In genomic region chr22:41367039-41367679, GRCh38 we compare ENCODE assay signal across 9 cellular contexts. TPM values are rescaled to one million over a fixed set of nuclear protein-coding genes. Genes with fewer than 3 reads are reported as not detected.
DNase-seq lines count a peak whose midpoint lies in the region; ATAC-seq and TF ChIP-seq lines count a peak whose summit lies in the region.
"Had no signal": no experiment of that assay in that cellular context is flagged by ENCODE, and none has a peak within 500 bp of the region (broad histone marks: within the 10 kb centered on the region; RNA-seq: fewer than 3 reads in every experiment).

No MANE protein-coding gene starts in this region.

- H3K4me1 ChIP-seq in gastrocnemius medialis, result peaks cover 26 to 44% of the 10 kb centered on the region in 2 donors

- in situ Hi-C loops in T47D (cut with HindIII; ENCODE audit: low pct_unique_long_range_greater_than_20kb, low sequenced_read_pairs) (no loop called here), gastrocnemius medialis (cut with MboI; ENCODE audit: low sequenced_read_pairs in 4 of 4) (no loop called here)

- H3K27me3 ChIP-seq in gastrocnemius medialis, result no peaks in the 10 kb centered on the region

- DNase-seq in C1 segment of cervical spinal cord (lab: John Stamatoyannopoulos, UW), result peak; percentile 62 to 98 (median 95)
- peak; percentile 85 for DNase-seq in HT1080 (ENCODE audit: low read depth)
- DNase-seq in NOMO-1 treated with dmso at 0.1 percent for 144 hours (lab: John Stamatoyannopoulos, UW; ENCODE audit: unreplicated experiment), result peak; percentile 63
- DNase-seq in T47D (ENCODE audit: low read depth in 1 of 2, low spot score in 1 of 2), result peak; percentile 68 to 84
- peak; percentile 87 for DNase-seq in iPS-NIHi11 (ENCODE audit: low spot score)
- DNase-seq in gastrocnemius medialis, result peak; percentile 90 to 97
- DNase-seq: natural killer cell had no signal

- H3K27ac ChIP-seq in gastrocnemius medialis, result peak overlapping the region; percentile 76 to 86 (median 82)

- H3K36me3 ChIP-seq in gastrocnemius medialis, result no peaks in the 10 kb centered on the region

- no peaks in the 10 kb centered on the region for H3K9me3 ChIP-seq in gastrocnemius medialis

- TF ChIP-seq CTCF in gastrocnemius medialis (IDR thresholded peaks at IDR 0.05 in 4 of 5, conservative IDR thresholded peaks at IDR 0.05 in 1 of 5), result peak in 1 of 5 experiments; percentile 44

- peak; percentile 13 to 30 for TF ChIP-seq POLR2A in gastrocnemius medialis (IDR thresholded peaks at IDR 0.05)

- ATAC-seq in gastrocnemius medialis (peak; percentile 79 to 84), GM19035 (IDR thresholded peaks at IDR 0.05; ENCODE audit: unreplicated experiment) (no peak), HG02588 (IDR thresholded peaks at IDR 0.05; ENCODE audit: unreplicated experiment) (no peak)

- intact Hi-C loops in gastrocnemius medialis (cut with DNase I; ENCODE audit: low total_unique reads), result loop anchor here (5.0 kb wide), 3 partner anchors 40 to 345 kb away; partner anchors contain the start of gene ZC3H7B

- H3K4me3 ChIP-seq in gastrocnemius medialis, result peak overlapping the region; percentile 37 to 51 (median 44)

RNA-seq across cellular contexts. Expression of gene TEF, which starts 14.6 kb away (rescaled TPM):
- 4.1 and 6.7 TPM in 2 replicates for total RNA-seq in HT1080 (2014; rRNA removed; shearing (Covaris generic))
- polyA plus RNA-seq in HT1080 (2015; cell fraction: cytosol; rRNA removed), result 6.6 and 8.6 TPM in 2 replicates
- polyA plus RNA-seq in HT1080 (2015; cell fraction: nucleus; rRNA removed), result 8.7 and 14.1 TPM in 2 replicates
- total RNA-seq in gastrocnemius medialis, result 10 to 100 TPM; 15.6 to 39.8 (median 19.5) TPM

Comparison
In these comparisons a context has a peak if more than half of its experiments do, and no peak if none do; other contexts are left out.
1. ATAC-seq: peak in gastrocnemius medialis (2 of 2); none in GM19035 (single experiment) and HG02588 (single experiment).
2. Peak in every context shown above with its lines, with median percentiles within 50 percentile points of each other: DNase-seq.